Comparison of ENCODE assay signal across 8 cellular contexts in genomic region chr12:6342140-6342889, GRCh38. TPM values are rescaled to one million over a fixed set of nuclear protein-coding genes. Genes with fewer than 3 reads are reported as not detected.
DNase-seq lines count a peak whose midpoint lies in the region; ATAC-seq and TF ChIP-seq lines count a peak whose summit lies in the region.

No MANE protein-coding gene starts in this region.

- H3K9me2 ChIP-seq in DOHH2 (replicated peaks; ENCODE audit: control insufficient read depth, low read length): no peaks in the 10 kb centered on the region

- DNase-seq in SJSA1 (ENCODE audit: low read depth in 1 of 2, low spot score in 2 of 2) (no peak), retinal pigment epithelial cell (ENCODE audit: low read depth) (no peak), NAMALWA (ENCODE audit: low spot score) (no peak), kidney tubule cell (ENCODE audit: low spot score) (no peak)

- TF ChIP-seq POLR2A in gastroesophageal sphincter (IDR thresholded peaks at IDR 0.05): no peak

- peaks cover 4% of the 10 kb centered on the region; the same call in 1 of the 2 replicates for H3K27me3 ChIP-seq in DOHH2 (ENCODE audit: control insufficient read depth, low read length)
- H3K27me3 ChIP-seq in SJSA1 (replicated peaks): no peaks in the 10 kb centered on the region
- H3K27me3 ChIP-seq in gastroesophageal sphincter: no peaks in the 10 kb centered on the region

- H3K9me3 ChIP-seq in DOHH2 (ENCODE audit: control insufficient read depth, insufficient read depth, low read length) (no peaks in the 10 kb centered on the region), SJSA1 (replicated peaks) (no peaks in the 10 kb centered on the region), gastroesophageal sphincter (no peaks in the 10 kb centered on the region)

- H3F3A ChIP-seq in DOHH2 (ENCODE audit: control insufficient read depth, insufficient read depth): peaks cover 19% of the 10 kb centered on the region

- peak overlapping the region; percentile 92 for H3K4me2 ChIP-seq in DOHH2 (ENCODE audit: low read length)

- no peak for TF ChIP-seq EP300 in gastroesophageal sphincter (IDR thresholded peaks at IDR 0.05)

- peaks cover 35% of the 10 kb centered on the region for H3K36me3 ChIP-seq in DOHH2 (ENCODE audit: control insufficient read depth, low read length)
- peaks cover 42% of the 10 kb centered on the region for H3K36me3 ChIP-seq in SJSA1
- no peaks in the 10 kb centered on the region for H3K36me3 ChIP-seq in gastroesophageal sphincter

- H3K4me1 ChIP-seq in DOHH2 (ENCODE audit: control insufficient read depth, low read length) (peaks cover 64% of the 10 kb centered on the region), SJSA1 (replicated peaks) (peaks cover 47% of the 10 kb centered on the region), gastroesophageal sphincter (peaks cover 5 to 81% (median 37%) of the 10 kb centered on the region in 3 donors)

- H4K20me1 ChIP-seq in DOHH2 (ENCODE audit: control insufficient read depth, insufficient read depth, low read depth, low read length): no peaks in the 10 kb centered on the region

- TF ChIP-seq CTCF in DOHH2 (IDR thresholded peaks at IDR 0.05; ENCODE audit: low read depth, low read length, poor library complexity, severe bottlenecking) (no peak), gastroesophageal sphincter (IDR thresholded peaks at IDR 0.05) (no peak), retinal pigment epithelial cell (conservative IDR thresholded peaks at IDR 0.05; ENCODE audit: low read depth, low read length) (no peak)

- ATAC-seq in gastroesophageal sphincter (no peak), HG03432 (IDR thresholded peaks at IDR 0.05; ENCODE audit: unreplicated experiment) (no peak), GM18519 (IDR thresholded peaks at IDR 0.05; ENCODE audit: low FRiP score, unreplicated experiment) (no peak)

- WGBS in gastroesophageal sphincter (ENCODE audit: low coverage in 1 of 2), 2 donors: 21 to 47% methylated on average over 3 to 7 of the region's 7 CpGs

- H3K27ac ChIP-seq in DOHH2 (ENCODE audit: low read depth, low read length) (peak overlapping the region; percentile 93), SJSA1 (peak overlapping the region; percentile 84), gastroesophageal sphincter (peak overlapping the region; percentile 96 to 98 (median 97))

- H3K4me3 ChIP-seq in DOHH2 (ENCODE audit: low read length) (peak overlapping the region; percentile 100), SJSA1 (peak overlapping the region; percentile 74), gastroesophageal sphincter (peak overlapping the region; percentile 80 to 93), retinal pigment epithelial cell (ENCODE audit: low read length) (peak overlapping the region; percentile 95)

- peaks cover 50% of the 10 kb centered on the region for H3K79me2 ChIP-seq in DOHH2 (ENCODE audit: control insufficient read depth, low read length)

RNA-seq across cellular contexts. Expression of gene TNFRSF1A, which starts 0.4 kb away (rescaled TPM):
- 109 and 132 TPM in 2 replicates for total RNA-seq in SJSA1 (2014; rRNA removed; shearing (Covaris generic))
- 100 to 1,000 TPM; 150 to 356 (median 227) TPM for total RNA-seq in gastroesophageal sphincter

RNA-seq across cellular contexts. Expression of gene PLEKHG6, which starts 31.8 kb away (rescaled TPM):
- total RNA-seq in SJSA1 (2014; rRNA removed; shearing (Covaris generic)): 0.08 TPM in 1 of 2 replicates, not detected in the other
- 10 to 100 TPM in 1 of 4 donors, 1 to 10 TPM in 1, under 1 TPM in 2; 0.35 to 44.5 (median 1.3) TPM for total RNA-seq in gastroesophageal sphincter

RNA-seq across cellular contexts. Expression of gene SCNN1A, which starts 33.0 kb away (rescaled TPM):
- 0.18 and 4.7 TPM in 2 replicates for total RNA-seq in SJSA1 (2014; rRNA removed; shearing (Covaris generic))
- total RNA-seq in gastroesophageal sphincter: 10 to 100 TPM in 1 of 4 donors, 1 to 10 TPM in 1, under 1 TPM in 1, not detected in 1; 0.62 to 19.9 (median 5.2) TPM

RNA-seq across cellular contexts. Expression of gene LTBR, which starts 41.6 kb away (rescaled TPM):
- total RNA-seq in SJSA1 (2014; rRNA removed; shearing (Covaris generic)): 102 and 106 TPM in 2 replicates
- total RNA-seq in gastroesophageal sphincter: 100 to 1,000 TPM in 3 of 4 donors, 10 to 100 TPM in 1; 86.5 to 139 (median 119) TPM
